In the genomic region with DNA sequence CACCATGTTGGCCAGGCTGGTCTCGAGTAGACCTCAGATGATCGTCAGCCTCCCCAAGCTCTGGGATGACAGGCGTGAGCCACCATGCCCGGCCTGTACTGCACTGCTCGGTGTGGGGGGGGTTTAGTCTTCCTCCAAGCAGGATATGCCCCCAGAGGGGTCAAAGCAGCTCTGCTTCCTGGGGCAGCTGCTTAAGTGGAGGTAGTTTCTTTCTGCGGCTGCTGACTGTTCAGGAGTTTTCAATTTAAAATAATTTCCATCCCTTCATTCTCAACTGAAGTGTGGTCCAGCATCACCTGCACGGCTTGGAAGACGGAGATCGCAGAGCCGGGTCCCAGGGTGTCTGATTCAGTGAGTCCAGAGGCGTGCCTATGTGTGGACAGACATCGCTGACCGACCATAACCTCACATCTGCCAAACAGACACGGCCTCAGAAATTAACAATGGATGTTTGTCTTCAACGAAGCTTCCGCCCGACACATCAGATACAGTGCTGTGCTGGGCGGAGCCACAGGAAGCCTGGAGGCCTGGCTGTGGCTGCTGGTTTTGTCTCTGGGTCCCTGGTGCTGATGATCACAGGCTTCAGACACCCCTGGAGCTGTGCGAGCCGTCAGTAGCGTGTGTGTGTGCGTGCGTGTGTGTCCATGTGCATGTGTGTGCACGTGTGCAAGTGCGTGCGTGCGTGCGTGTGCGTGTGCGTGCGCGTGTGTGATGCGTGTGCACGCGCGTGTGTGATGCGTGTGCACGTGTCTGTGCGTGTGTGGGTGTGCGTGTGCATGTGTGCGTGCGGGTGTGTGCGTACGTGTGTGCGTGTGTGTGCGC, we compare ENCODE assay signal across 9 cellular contexts.
DNase-seq lines count a peak whose midpoint lies in the region; ATAC-seq and TF ChIP-seq lines count a peak whose summit lies in the region.
"Had no signal": no experiment of that assay in that cellular context is flagged by ENCODE, and none has a peak within 500 bp of the region (broad histone marks: within the 10 kb centered on the region; RNA-seq: fewer than 3 reads in every experiment).

No MANE protein-coding gene starts in this region.

- H3K9ac ChIP-seq in DND-41 (ENCODE audit: low read depth, low read length) (no peak overlapping the region), trophoblast cell (ENCODE audit: low read length) (no peak overlapping the region)

- ATAC-seq in DND-41 (ENCODE audit: insufficient read depth, low read depth) (0 out of 3 replicates have a peak, but pooled peaks have one; percentile 54), SK-N-SH treated with all-trans-retinoic acid at 6 μM for 48 hours (peak; percentile 73), heart right ventricle (peak; percentile 78 to 89 (median 84)), GM21529 (IDR thresholded peaks at IDR 0.05; ENCODE audit: unreplicated experiment) (no peak)
- no peak for ATAC-seq in natural killer cell treated with Interleukin-12 subunit alpha and Interleukin-12 subunit beta and Interleukin-15 and Interleukin-18, amount 100 ng/mL, for 72 hours

- H3K9me3 ChIP-seq in DND-41 (ENCODE audit: insufficient read depth, low read length, severe bottlenecking) = no peaks in the 10 kb centered on the region
- H3K9me3 ChIP-seq in heart right ventricle = peaks cover 0 to 7% (median 0%) of the 10 kb centered on the region in 11 donors
- H3K9me3 ChIP-seq in trophoblast cell (ENCODE audit: insufficient read depth, low read depth, low read length) = peaks cover 4% of the 10 kb centered on the region
- no peaks in the 10 kb centered on the region for H3K9me3 ChIP-seq in A673 (ENCODE audit: low read depth, low read length, poor library complexity, severe bottlenecking)

- no TSS peak for BruUV-seq in A673 (replicated peaks; lab: Mats Ljungman, UMichigan)

- peaks cover 2 to 10% of the 10 kb centered on the region in 2 donors for H3K27me3 Mint-ChIP-seq in natural killer cell treated with Interleukin-12 subunit alpha and Interleukin-12 subunit beta and Interleukin-15 and Interleukin-18, amount 100 ng/mL, for 72 hours

- no peak overlapping the region for H4K91ac ChIP-seq in trophoblast cell (ENCODE audit: low read depth, low read length)

- H2AK5ac ChIP-seq in trophoblast cell (ENCODE audit: low read length) = no peak overlapping the region

- peak overlapping the region; percentile 15 for H3K14ac ChIP-seq in trophoblast cell (ENCODE audit: low read length)

- no peak overlapping the region for H3K4ac ChIP-seq in trophoblast cell (ENCODE audit: low read depth, low read length)

- CTCF ChIA-PET in A673 (lab: Charles Lee) = no interaction called here

- no peak overlapping the region for H2AFZ ChIP-seq in DND-41 (ENCODE audit: low read depth, low read length)
- H2AFZ ChIP-seq in trophoblast cell (ENCODE audit: insufficient read depth, low read length, poor library complexity) = no peak overlapping the region

- H3K18ac ChIP-seq in trophoblast cell (ENCODE audit: low read length) = peak overlapping the region; percentile 18

- no peaks in the 10 kb centered on the region for H3K79me1 ChIP-seq in trophoblast cell (ENCODE audit: low read length)

- no peaks in the 10 kb centered on the region for H3K79me2 ChIP-seq in DND-41 (ENCODE audit: insufficient read depth, low read length)
- H3K79me2 ChIP-seq in trophoblast cell (ENCODE audit: control insufficient read depth, insufficient read depth, low read length, poor library complexity) = no peaks in the 10 kb centered on the region

- intact Hi-C loops in heart right ventricle (cut with DNase I) (no loop called here), A673 (cut with micrococcal nuclease; ENCODE audit: unreplicated experiment) (no loop called here)

- H2BK120ac ChIP-seq in trophoblast cell (ENCODE audit: insufficient read depth, low read length, poor library complexity) = no peak overlapping the region

- H3K9me3 Mint-ChIP-seq in natural killer cell treated with Interleukin-12 subunit alpha and Interleukin-12 subunit beta and Interleukin-15 and Interleukin-18, amount 100 ng/mL, for 72 hours = no peaks in the 10 kb centered on the region

- H4K8ac ChIP-seq in trophoblast cell (ENCODE audit: low read depth, low read length) = no peak overlapping the region

- H3K4me1 Mint-ChIP-seq in natural killer cell treated with Interleukin-12 subunit alpha and Interleukin-12 subunit beta and Interleukin-15 and Interleukin-18, amount 100 ng/mL, for 72 hours (ENCODE audit: low read depth in 2 of 2) = peaks cover 0 to 8% of the 10 kb centered on the region in 2 donors

- H3K4me2 ChIP-seq in DND-41 (ENCODE audit: insufficient read depth, low read length) (no peak overlapping the region), trophoblast cell (ENCODE audit: low read length) (no peak overlapping the region)

- H3K23ac ChIP-seq in trophoblast cell (ENCODE audit: low read length) = no peak overlapping the region

- no peaks in the 10 kb centered on the region for H3K36me3 ChIP-seq in DND-41 (ENCODE audit: insufficient read depth, low read length)
- H3K36me3 ChIP-seq in heart right ventricle = no peaks in the 10 kb centered on the region
- no peaks in the 10 kb centered on the region for H3K36me3 ChIP-seq in trophoblast cell (ENCODE audit: control insufficient read depth in 1 of 2, insufficient read depth in 2 of 2, low read length in 2 of 2)
- H3K36me3 ChIP-seq in A673 (ENCODE audit: insufficient read depth, low read length, poor library complexity, severe bottlenecking) = no peaks in the 10 kb centered on the region

- H3K36me3 Mint-ChIP-seq in natural killer cell treated with Interleukin-12 subunit alpha and Interleukin-12 subunit beta and Interleukin-15 and Interleukin-18, amount 100 ng/mL, for 72 hours = no peaks in the 10 kb centered on the region

- H4K12ac ChIP-seq in trophoblast cell (ENCODE audit: low read depth, low read length) = no peak overlapping the region

- no peak overlapping the region for H2BK5ac ChIP-seq in trophoblast cell (ENCODE audit: low read depth, low read length, poor library complexity)

- H3K27ac ChIP-seq in DND-41 (ENCODE audit: low read length) (no peak overlapping the region), heart right ventricle (peak overlapping the region in 8 of 10 donors; percentile 15 to 62 (median 42)), trophoblast cell (ENCODE audit: low read depth, low read length) (no peak overlapping the region), A673 (ENCODE audit: low read depth, low read length, poor library complexity, severe bottlenecking) (no peak overlapping the region)

- POLR2A ChIA-PET in A673 (lab: Charles Lee; ENCODE audit: low non-redundant PET) = no interaction called here

- H3K4me3 ChIP-seq in DND-41 (ENCODE audit: low read depth in 1 of 2, low read length in 2 of 2) (no peak overlapping the region), heart right ventricle (no peak overlapping the region), trophoblast cell (ENCODE audit: low read depth, low read length) (peak overlapping the region; percentile 38), A673 (ENCODE audit: low read depth, low read length, poor library complexity, severe bottlenecking) (no peak overlapping the region)

- H3K27ac Mint-ChIP-seq in natural killer cell treated with Interleukin-12 subunit alpha and Interleukin-12 subunit beta and Interleukin-15 and Interleukin-18, amount 100 ng/mL, for 72 hours = no peak overlapping the region

- DNase-seq in DND-41 = no peak
- peak; percentile 38 to 45 for DNase-seq in heart right ventricle
- DNase-seq in trophoblast cell = peak; percentile 55 to 61
- no peak for DNase-seq in A673 (ENCODE audit: low spot score)
- no peak for DNase-seq in natural killer cell treated with Interleukin-12 subunit alpha and Interleukin-12 subunit beta and Interleukin-15 and Interleukin-18, amount 100 ng/mL, for 72 hours (ENCODE audit: low spot score)
- no peak for DNase-seq in NCI-H2107 (lab: John Stamatoyannopoulos, UW)
- DNase-seq: COR-L47 had no signal

- WGBS in heart right ventricle, 2 donors = 72 to 77% methylated on average over 46 of the region's 46 CpGs
- no CpG with 5 or more reads among the region's 46 CpGs for WGBS in trophoblast cell (ENCODE audit: extremely low coverage, insufficient coverage, insufficient read length)

- H3K4me1 ChIP-seq in DND-41 (ENCODE audit: insufficient read depth, low read length) (no peaks in the 10 kb centered on the region), heart right ventricle (peaks cover 0 to 29% (median 13%) of the 10 kb centered on the region in 9 donors), trophoblast cell (ENCODE audit: control insufficient read depth in 1 of 2, insufficient read depth in 2 of 2, low read length in 2 of 2) (peaks cover 5 to 7% of the 10 kb centered on the region in 2 experiments), A673 (ENCODE audit: insufficient read depth, low read length, poor library complexity, severe bottlenecking) (peaks cover 23% of the 10 kb centered on the region)

- H4K20me1 ChIP-seq in DND-41 (ENCODE audit: insufficient read depth, low read length) = no peaks in the 10 kb centered on the region

- H3K27me3 ChIP-seq in DND-41 (ENCODE audit: insufficient read depth, low read length, poor library complexity) = no peaks in the 10 kb centered on the region
- no peaks in the 10 kb centered on the region for H3K27me3 ChIP-seq in heart right ventricle
- H3K27me3 ChIP-seq in trophoblast cell (ENCODE audit: insufficient read depth, low read length) = no peaks in the 10 kb centered on the region
- no peaks in the 10 kb centered on the region for H3K27me3 ChIP-seq in A673 (replicated peaks; ENCODE audit: insufficient read depth, low read depth, low read length, poor library complexity)

- H3K4me3 Mint-ChIP-seq in natural killer cell treated with Interleukin-12 subunit alpha and Interleukin-12 subunit beta and Interleukin-15 and Interleukin-18, amount 100 ng/mL, for 72 hours = no peak overlapping the region

- TF ChIP-seq CTCF in DND-41 (IDR thresholded peaks at IDR 0.05; ENCODE audit: borderline replicate concordance, extremely low read depth, low read length, poor library complexity, severe bottlenecking) = no peak
- TF ChIP-seq CTCF in heart right ventricle (IDR thresholded peaks at IDR 0.05) = no peak
- TF ChIP-seq CTCF in A673 (conservative IDR thresholded peaks at IDR 0.05; ENCODE audit: low read depth, low read length) = no peak

- H2BK12ac ChIP-seq in trophoblast cell (ENCODE audit: low read length) = no peak overlapping the region

TF ChIP-seq in SK-N-SH treated with all-trans-retinoic acid at 6 μM for 48 hours, 23 proteins besides CTCF, POLR2A, EP300 and RAD21 (continues in another document):
- no peak for TF ChIP-seq RARB (CRISPR knock-in tag; IDR thresholded peaks at IDR 0.05)

Comparison
In these comparisons a context has a peak if more than half of its experiments do, and no peak if none do; other contexts are left out.
1. ATAC-seq: peak in DND-41 (single experiment), SK-N-SH treated with all-trans-retinoic acid at 6 μM for 48 hours (single experiment) and heart right ventricle (8 of 8); none in GM21529 (single experiment) and natural killer cell treated with Interleukin-12 subunit alpha and Interleukin-12 subunit beta and Interleukin-15 and Interleukin-18, amount 100 ng/mL, for 72 hours (0 of 2).
2. DNase-seq: peak in heart right ventricle (2 of 2) and trophoblast cell (2 of 2); none in DND-41 (single experiment), A673 (single experiment), natural killer cell treated with Interleukin-12 subunit alpha and Interleukin-12 subunit beta and Interleukin-15 and Interleukin-18, amount 100 ng/mL, for 72 hours (single experiment) and NCI-H2107 (single experiment).
3. H3K27ac ChIP-seq: peak in heart right ventricle (8 of 10); none in DND-41 (single experiment), trophoblast cell (single experiment) and A673 (single experiment).